30 cellular contexts compared by ENCODE assay signal in the genomic region with DNA sequence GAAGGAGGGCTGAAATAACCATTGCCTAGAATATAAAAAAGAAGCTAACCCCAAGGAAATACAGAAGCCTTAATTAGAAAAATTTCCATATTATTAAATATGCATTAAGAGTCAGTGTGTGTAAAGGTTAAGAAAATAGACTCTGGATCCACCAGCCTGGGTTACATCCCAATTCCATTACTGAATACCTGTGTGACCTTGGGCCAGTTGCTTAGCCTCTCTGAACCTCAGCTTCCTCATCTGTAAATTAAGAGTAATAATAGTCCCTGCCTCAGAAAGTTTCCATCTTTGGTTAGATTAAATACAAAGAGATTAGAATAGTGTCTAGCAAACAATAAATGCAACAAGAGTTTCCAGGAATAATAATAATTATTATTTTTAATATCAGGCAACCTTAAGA.
"Had no signal": no experiment of that assay in that cellular context is flagged by ENCODE, and none has a peak within 500 bp of the region (broad histone marks: within the 10 kb centered on the region; RNA-seq: fewer than 3 reads in every experiment).

No MANE protein-coding gene starts in this region.

- H3K27ac Mint-ChIP-seq: activated CD4-positive, alpha-beta T cell treated with anti-CD3 and anti-CD28 coated beads for 36 hours; activated CD8-positive, alpha-beta T cell treated with anti-CD3 and anti-CD28 coated beads, Interleukin-2, amount 10 ng/mL, durations not matched to agents 7 days and 5 days; activated naive CD4-positive, alpha-beta T cell treated with anti-CD3 and anti-CD28 coated beads for 36 hours; activated naive CD4-positive, alpha-beta T cell treated with anti-CD3 and anti-CD28 coated beads, Interleukin-2, amount 50 U/mL, for 72 hours; activated T-cell treated with anti-CD3 and anti-CD28 coated beads, Interleukin-2, amount 50 U/mL, for 24 hours; activated T-helper 2 cell treated with anti-CD3 and anti-CD28 coated beads, Interferon-gamma antibody, Interleukin-2, Interleukin-4, amounts not matched to agents 10 μg/mL and 5 μg/mL and 100 μg/mL, durations not matched to agents 14 hours and 24 hours and 36 hours; WTC11 had no signal

- FAIRE-seq: bronchial epithelial cell, RCC 7860 had no signal

- H3K27ac ChIP-seq: adrenal gland, PC-9 had no signal

- DNase-seq: activated CD4-positive, alpha-beta T cell treated with anti-CD3 and anti-CD28 coated beads for 36 hours; activated CD4-positive, alpha-beta T cell treated with anti-CD3 and anti-CD28 coated beads, Interleukin-2, amount 10 ng/mL, durations not matched to agents 7 days and 5 days; activated CD4-positive, alpha-beta T cell treated with anti-CD3 and anti-CD28 coated beads, Interleukin-2, amount 50 U/mL, for 48 hours; activated CD8-positive, alpha-beta T cell treated with anti-CD3 and anti-CD28 coated beads, Interleukin-2, amount 10 ng/mL, durations not matched to agents 7 days and 5 days; activated gamma-delta T cell treated with Interleukin-2 at 50 U/mL for 16 hours; activated naive CD4-positive, alpha-beta T cell treated with anti-CD3 and anti-CD28 coated beads for 36 hours; activated T-cell treated with anti-CD3 and anti-CD28 coated beads, Interleukin-2, amount 50 U/mL, for 24 hours; adrenal gland; caudate nucleus; Karpas-422; NCI-H1105; NCI-H1417 treated with DMSO at 0.1 percent for 48 hours; NCI-H187 treated with DMSO at 0.1 percent for 48 hours; NCI-H2081 treated with DMSO at 0.1 percent for 48 hours; NCI-H226; NCI-H446 treated with DMSO at 0.1 percent for 48 hours; NCI-H748 treated with DMSO at 0.1 percent for 48 hours; NK-92 treated with Interleukin-12 subunit alpha and Interleukin-12 subunit beta, amount 100 ng/mL, for 24 hours; PC-9; SIG-M5; T-cell; T-helper 9 cell had no signal

- H3K4me2 ChIP-seq: PC-9 had no signal

- H3K27me3 ChIP-seq: adrenal gland had no signal

- H3K9me3 ChIP-seq: adrenal gland had no signal

- H3K4me3 Mint-ChIP-seq: activated CD4-positive, alpha-beta T cell treated with anti-CD3 and anti-CD28 coated beads for 36 hours; activated CD4-positive, alpha-beta T cell treated with anti-CD3 and anti-CD28 coated beads, Interleukin-2, amount 10 ng/mL, durations not matched to agents 7 days and 5 days; activated CD8-positive, alpha-beta T cell treated with anti-CD3 and anti-CD28 coated beads, Interleukin-2, amount 10 ng/mL, durations not matched to agents 7 days and 5 days; activated naive CD4-positive, alpha-beta T cell treated with anti-CD3 and anti-CD28 coated beads for 36 hours; activated T-cell treated with anti-CD3 and anti-CD28 coated beads, Interleukin-2, amount 50 U/mL, for 24 hours; brain; T-cell; WTC11 had no signal

- H3K4me3 ChIP-seq: adrenal gland, PC-9 had no signal

- H3K36me3 ChIP-seq: adrenal gland had no signal

- H3K4me1 ChIP-seq: adrenal gland had no signal

- H3K9me3 Mint-ChIP-seq: activated naive CD4-positive, alpha-beta T cell treated with anti-CD3 and anti-CD28 coated beads for 36 hours; activated naive CD4-positive, alpha-beta T cell treated with anti-CD3 and anti-CD28 coated beads, Interleukin-2, amount 50 U/mL, for 72 hours; activated T-cell treated with anti-CD3 and anti-CD28 coated beads, Interleukin-2, amount 50 U/mL, for 24 hours; activated T-helper 2 cell treated with anti-CD3 and anti-CD28 coated beads, Interferon-gamma antibody, Interleukin-2, Interleukin-4, amounts not matched to agents 10 μg/mL and 5 μg/mL and 100 μg/mL, durations not matched to agents 14 hours and 24 hours and 36 hours; brain; WTC11 had no signal

- H3K36me3 Mint-ChIP-seq: activated naive CD4-positive, alpha-beta T cell treated with anti-CD3 and anti-CD28 coated beads, Interleukin-2, amount 50 U/mL, for 72 hours; T-cell; WTC11 had no signal

- H2AFZ ChIP-seq: PC-9 had no signal

- ATAC-seq: activated CD8-positive, alpha-beta T cell treated with anti-CD3 and anti-CD28 coated beads, Interleukin-2, amount 10 ng/mL, durations not matched to agents 7 days and 5 days; activated naive CD4-positive, alpha-beta T cell treated with anti-CD3 and anti-CD28 coated beads, Interleukin-2, amount 50 U/mL, for 72 hours; Right ventricle myocardium inferior; SK-N-SH treated with all-trans-retinoic acid at 6 μM for 48 hours; T-cell; WTC11 had no signal

- H3K27me3 Mint-ChIP-seq: activated T-cell treated with anti-CD3 and anti-CD28 coated beads, Interleukin-2, amount 50 U/mL, for 24 hours; brain had no signal
